In genomic region chr14:73728106-73729014, GRCh38 we compare ENCODE assay signal across 8 cellular contexts. TPM values are rescaled to one million over a fixed set of nuclear protein-coding genes. Genes with fewer than 3 reads are reported as not detected.
DNase-seq lines count a peak whose midpoint lies in the region; ATAC-seq and TF ChIP-seq lines count a peak whose summit lies in the region.

No MANE protein-coding gene starts in this region.

- H3K9me3 ChIP-seq in parathyroid adenoma (ENCODE audit: control insufficient read depth, low read length) (no peaks in the 10 kb centered on the region), tibial artery (no peaks in the 10 kb centered on the region)

- H3K4me3 ChIP-seq in parathyroid adenoma (ENCODE audit: low read depth, low read length) (no peak overlapping the region), tibial artery (no peak overlapping the region)

- H3K27ac Mint-ChIP-seq in activated naive CD4-positive, alpha-beta T cell treated with anti-CD3 and anti-CD28 coated beads, Interleukin-2, amount 50 U/mL, for 72 hours: peak overlapping the region; percentile 77 to 95

- TF ChIP-seq CTCF in parathyroid adenoma (IDR thresholded peaks at IDR 0.05) (peak; percentile 96), tibial artery (IDR thresholded peaks at IDR 0.05) (peak; percentile 96)

- H2AFZ ChIP-seq in parathyroid adenoma: no peak overlapping the region

- peaks cover 70% of the 10 kb centered on the region for H3K79me2 ChIP-seq in parathyroid adenoma

- H3K4me1 ChIP-seq in parathyroid adenoma (peaks cover 11% of the 10 kb centered on the region), tibial artery (peaks cover 0 to 54% (median 41%) of the 10 kb centered on the region in 4 donors)

- H3K9ac ChIP-seq in parathyroid adenoma: no peak overlapping the region

- peak; percentile 34 to 66 for DNase-seq in NCI-H446 (lab: John Stamatoyannopoulos, UW)
- DNase-seq in NCI-H446 treated with DMSO at 0.1 percent for 48 hours (lab: John Stamatoyannopoulos, UW): no peak
- DNase-seq in NAMALWA (ENCODE audit: low spot score): peak; percentile 77
- peak; percentile 57 for DNase-seq in SKM-1 (lab: John Stamatoyannopoulos, UW; ENCODE audit: unreplicated experiment)
- DNase-seq in activated naive CD4-positive, alpha-beta T cell treated with anti-CD3 and anti-CD28 coated beads, Interleukin-2, amount 50 U/mL, for 72 hours (ENCODE audit: low spot score in 2 of 2): peak; percentile 81 to 94
- DNase-seq in head of caudate nucleus: peak; percentile 62 to 96 (median 86)
- DNase-seq in tibial artery: peak; percentile 78 to 89

- intact Hi-C loops in head of caudate nucleus (cut with DNase I): loop anchor here (1.0 to 2.0 kb wide), 2 partner anchors 30 to 97 kb away; no protein-coding TSS in a partner anchor
- intact Hi-C loops in tibial artery (cut with DNase I; ENCODE audit: low total_unique reads): loop anchor here (1.0 kb wide), 1 partner anchor 98 kb away; no protein-coding TSS in a partner anchor

- H3K27ac ChIP-seq in parathyroid adenoma: peak overlapping the region; percentile 8
- H3K27ac ChIP-seq in tibial artery: peak overlapping the region; percentile 9 to 84

- no peaks in the 10 kb centered on the region for H3K9me3 Mint-ChIP-seq in activated naive CD4-positive, alpha-beta T cell treated with anti-CD3 and anti-CD28 coated beads, Interleukin-2, amount 50 U/mL, for 72 hours

- no peaks in the 10 kb centered on the region for H3K36me3 ChIP-seq in parathyroid adenoma (ENCODE audit: control insufficient read depth, insufficient read depth, low read length)
- peaks cover 34 to 75% (median 53%) of the 10 kb centered on the region in 3 donors for H3K36me3 ChIP-seq in tibial artery

- no peaks in the 10 kb centered on the region for H3K27me3 ChIP-seq in parathyroid adenoma (ENCODE audit: control insufficient read depth, insufficient read depth, low read length)
- H3K27me3 ChIP-seq in tibial artery: no peaks in the 10 kb centered on the region

- peak; percentile 83 to 89 for ATAC-seq in activated naive CD4-positive, alpha-beta T cell treated with anti-CD3 and anti-CD28 coated beads, Interleukin-2, amount 50 U/mL, for 72 hours

- H3K4me2 ChIP-seq in parathyroid adenoma (ENCODE audit: low read length): no peak overlapping the region

- peaks cover 30 to 42% of the 10 kb centered on the region in 2 donors for H3K36me3 Mint-ChIP-seq in activated naive CD4-positive, alpha-beta T cell treated with anti-CD3 and anti-CD28 coated beads, Interleukin-2, amount 50 U/mL, for 72 hours

RNA-seq across cellular contexts. Expression of gene PNMA1, which starts 14.2 kb away (rescaled TPM):
- 10 to 100 TPM; 26.7 to 29.2 TPM for total RNA-seq in activated naive CD4-positive, alpha-beta T cell treated with anti-CD3 and anti-CD28 coated beads, Interleukin-2, amount 50 U/mL, for 72 hours
